ENCODE assay signal across 8 cellular contexts in genomic region chr9:93575706-93576295, GRCh38. TPM values are rescaled to one million over a fixed set of nuclear protein-coding genes. Genes with fewer than 3 reads are reported as not detected.
A peak's percentile ranks its signal among the peaks of the same experiment; 100 is the strongest.
DNase-seq lines count a peak whose midpoint lies in the region; ATAC-seq and TF ChIP-seq lines count a peak whose summit lies in the region.

No MANE protein-coding gene starts in this region.

- H3K27ac ChIP-seq in RWPE2 (ENCODE audit: poor library complexity, severe bottlenecking) (peak overlapping the region; percentile 61), ovary (peak overlapping the region; percentile 88 to 92), uterus (peak overlapping the region; percentile 94 to 96)

- intact Hi-C loops in head of caudate nucleus (cut with DNase I), result no loop called here
- intact Hi-C loops in ovary (cut with DNase I), result loop anchor here in 1 of 4 donors (10.0 kb wide), 1 partner anchor 459 kb away; no protein-coding TSS in a partner anchor
- intact Hi-C loops in uterus (cut with DNase I; ENCODE audit: low total_unique reads), result no loop called here

- TF ChIP-seq CTCF in GM06990 (IDR thresholded peaks at IDR 0.05; ENCODE audit: insufficient read depth, low read length, poor library complexity, severe bottlenecking) (no peak), RWPE2 (IDR thresholded peaks at IDR 0.05; ENCODE audit: poor library complexity, severe bottlenecking) (no peak), ovary (IDR thresholded peaks at IDR 0.05) (no peak), uterus (IDR thresholded peaks at IDR 0.05) (no peak)

- peak; percentile 66 for DNase-seq in GM06990 (ENCODE audit: extremely low read depth, insufficient read length)
- no peak for DNase-seq in RWPE2 (ENCODE audit: low spot score)
- peak; percentile 55 for DNase-seq in activated naive CD4-positive, alpha-beta T cell treated with Interleukin-2 at 50 U/mL for 16 hours
- peak in 28 of 42 donors; percentile 18 to 71 (median 48) for DNase-seq in head of caudate nucleus
- peak; percentile 72 to 81 (median 80) for DNase-seq in ovary
- peak; percentile 60 to 63 for DNase-seq in uterus
- DNase-seq in NK-92 treated with Interleukin-12 subunit alpha and Interleukin-12 subunit beta, amount 100 ng/mL, for 24 hours (lab: John Stamatoyannopoulos, UW), result no peak

- H3K9me3 ChIP-seq in RWPE2 (ENCODE audit: severe bottlenecking), result no peaks in the 10 kb centered on the region
- no peaks in the 10 kb centered on the region for H3K9me3 ChIP-seq in ovary
- no peaks in the 10 kb centered on the region for H3K9me3 ChIP-seq in uterus

- WGBS in ovary, 3 donors, result 0 to 2% (median 0%) methylated on average over 35 of the region's 35 CpGs

- TF ChIP-seq POLR2A in ovary (IDR thresholded peaks at IDR 0.05) (no peak), uterus (IDR thresholded peaks at IDR 0.05) (peak in 1 of 2 donors; percentile 23)

- no peak for TF ChIP-seq EP300 in ovary (IDR thresholded peaks at IDR 0.05)

- peak; percentile 43 for ATAC-seq in HG02798 (IDR thresholded peaks at IDR 0.05; ENCODE audit: poor library complexity, unreplicated experiment)
- peak; percentile 47 for ATAC-seq in RWPE2 (ENCODE audit: low read depth)

- H3K4me3 ChIP-seq in GM06990 (replicated peaks; ENCODE audit: low read depth, low read length), result peak overlapping the region; percentile 77
- peak overlapping the region; percentile 99 for H3K4me3 ChIP-seq in RWPE2 (ENCODE audit: severe bottlenecking)
- peak overlapping the region; percentile 90 for H3K4me3 ChIP-seq in ovary
- H3K4me3 ChIP-seq in uterus, result peak overlapping the region; percentile 78 to 87

- H3K4me1 ChIP-seq in RWPE2 (ENCODE audit: insufficient read depth, poor library complexity, severe bottlenecking), result peaks cover 3% of the 10 kb centered on the region
- peaks cover 4% of the 10 kb centered on the region for H3K4me1 ChIP-seq in ovary (ENCODE audit: insufficient read depth)
- H3K4me1 ChIP-seq in uterus, result peaks cover 0 to 4% of the 10 kb centered on the region in 2 donors

- no peaks in the 10 kb centered on the region for H3K27me3 ChIP-seq in GM06990 (replicated peaks; ENCODE audit: control insufficient read depth, insufficient read depth, low read length)
- no peaks in the 10 kb centered on the region for H3K27me3 ChIP-seq in RWPE2 (ENCODE audit: insufficient read depth, poor library complexity, severe bottlenecking)
- no peaks in the 10 kb centered on the region for H3K27me3 ChIP-seq in ovary
- no peaks in the 10 kb centered on the region for H3K27me3 ChIP-seq in uterus

- no peaks in the 10 kb centered on the region for H3K36me3 ChIP-seq in GM06990 (ENCODE audit: control insufficient read depth, insufficient read depth, low read length)
- H3K36me3 ChIP-seq in RWPE2 (ENCODE audit: low read depth), result no peaks in the 10 kb centered on the region
- H3K36me3 ChIP-seq in ovary, result no peaks in the 10 kb centered on the region
- no peaks in the 10 kb centered on the region for H3K36me3 ChIP-seq in uterus

RNA-seq across cellular contexts. Expression of gene PHF2, which starts 0.6 kb away (rescaled TPM):
- 10 to 100 TPM; 20.3 to 50.1 (median 40.8) TPM for total RNA-seq in ovary
- polyA plus RNA-seq in ovary, result 10 to 100 TPM; 29.7 to 33.0 TPM
- total RNA-seq in uterus, result 10 to 100 TPM in 3 of 4 donors, 1 to 10 TPM in 1; 7.7 to 54.5 (median 25.0) TPM

Comparison
In these comparisons a context has a peak if more than half of its experiments do, and no peak if none do; other contexts are left out.
1. DNase-seq: peak in GM06990 (single experiment), activated naive CD4-positive, alpha-beta T cell treated with Interleukin-2 at 50 U/mL for 16 hours (single experiment), head of caudate nucleus (28 of 42), ovary (5 of 5) and uterus (2 of 2); none in RWPE2 (single experiment) and NK-92 treated with Interleukin-12 subunit alpha and Interleukin-12 subunit beta, amount 100 ng/mL, for 24 hours (single experiment).
2. Peak in every context shown above with its lines, with median percentiles within 50 percentile points of each other: H3K4me3 ChIP-seq and H3K27ac ChIP-seq.